In the genomic region with DNA sequence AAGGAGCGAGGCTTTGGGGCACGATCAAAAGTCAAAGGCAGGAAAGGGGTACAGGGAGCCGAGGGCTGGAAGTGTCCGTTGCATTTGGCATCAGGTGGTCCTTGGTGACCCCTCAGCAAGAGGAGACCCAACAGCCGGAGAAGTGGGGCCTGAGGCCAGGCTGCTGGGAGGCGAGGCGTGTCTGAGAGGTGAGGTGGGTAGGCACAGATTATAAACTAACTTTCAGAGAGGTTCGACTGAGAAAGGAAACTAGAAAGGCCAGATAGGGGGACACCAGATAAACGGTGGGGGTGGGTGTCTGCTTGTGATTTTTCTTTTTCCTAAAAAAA, we compare ENCODE assay signal across 13 cellular contexts. TPM values are rescaled to one million over a fixed set of nuclear protein-coding genes. Genes with fewer than 3 reads are reported as not detected.
DNase-seq lines count a peak whose midpoint lies in the region; ATAC-seq and TF ChIP-seq lines count a peak whose summit lies in the region.
"Had no signal": no experiment of that assay in that cellular context is flagged by ENCODE, and none has a peak within 500 bp of the region (broad histone marks: within the 10 kb centered on the region; RNA-seq: fewer than 3 reads in every experiment).

No MANE protein-coding gene starts in this region.

- DNase-seq in MCF 10A (ENCODE audit: unreplicated experiment) (no peak), mammary epithelial cell (no peak), colonic mucosa (no peak), natural killer cell (no peak), tibial artery (no peak), GM19240 (ENCODE audit: insufficient read length, low spot score) (no peak), NCI-H748 (lab: John Stamatoyannopoulos, UW; ENCODE audit: unreplicated experiment) (no peak)
- DNase-seq in activated T-helper 1 cell treated with anti-CD3 and anti-CD28 coated beads, Interleukin-12 subunit alpha, Interleukin-12 subunit beta, Interleukin-2, Interleukin-4 antibody, amounts not matched to agents 30 ng/mL and 10 ng/mL and 1 ng/mL, durations not matched to agents 14 hours and 24 hours and 36 hours (ENCODE audit: low spot score): no peak
- DNase-seq: foreskin fibroblast, GOT3, NCI-H1105 treated with DMSO at 0.1 percent for 48 hours, NCI-H345 had no signal

- no TSS peak for BruUV-seq in MCF 10A (replicated peaks; lab: Mats Ljungman, UMichigan)
- BruUV-seq in mammary epithelial cell (replicated peaks; lab: Mats Ljungman, UMichigan): no TSS peak

- ATAC-seq in natural killer cell: no peak
- ATAC-seq: activated CD4-positive, CD25-positive, alpha-beta regulatory T cell treated with anti-CD3 and anti-CD28 coated beads, Interleukin-2, amount 50 U/mL, for 24 hours had no signal

- H3K27ac Mint-ChIP-seq in MCF 10A (ENCODE audit: low read depth, unreplicated experiment) (peak overlapping the region; percentile 94), natural killer cell (peak overlapping the region; percentile 93 to 96)
- no peak overlapping the region for H3K27ac Mint-ChIP-seq in activated T-helper 1 cell treated with anti-CD3 and anti-CD28 coated beads, Interleukin-12 subunit alpha, Interleukin-12 subunit beta, Interleukin-2, Interleukin-4 antibody, amounts not matched to agents 30 ng/mL and 10 ng/mL and 1 ng/mL, durations not matched to agents 14 hours and 24 hours and 36 hours

- H3K4me3 Mint-ChIP-seq in MCF 10A (ENCODE audit: unreplicated experiment): peak overlapping the region; percentile 54
- peak overlapping the region; percentile 84 for H3K4me3 Mint-ChIP-seq in natural killer cell
- H3K4me3 Mint-ChIP-seq in activated T-helper 1 cell treated with anti-CD3 and anti-CD28 coated beads, Interleukin-12 subunit alpha, Interleukin-12 subunit beta, Interleukin-2, Interleukin-4 antibody, amounts not matched to agents 30 ng/mL and 10 ng/mL and 1 ng/mL, durations not matched to agents 14 hours and 24 hours and 36 hours: no peak overlapping the region

- H3K36me3 Mint-ChIP-seq in MCF 10A (ENCODE audit: insufficient read depth, unreplicated experiment) (peaks cover 7% of the 10 kb centered on the region), natural killer cell (no peaks in the 10 kb centered on the region)
- H3K36me3 Mint-ChIP-seq in activated T-helper 1 cell treated with anti-CD3 and anti-CD28 coated beads, Interleukin-12 subunit alpha, Interleukin-12 subunit beta, Interleukin-2, Interleukin-4 antibody, amounts not matched to agents 30 ng/mL and 10 ng/mL and 1 ng/mL, durations not matched to agents 14 hours and 24 hours and 36 hours (ENCODE audit: low read depth): peaks cover 3% of the 10 kb centered on the region

- peaks cover 24% of the 10 kb centered on the region for H3K4me1 ChIP-seq in mammary epithelial cell (ENCODE audit: insufficient read depth, low read length)
- H3K4me1 ChIP-seq in colonic mucosa: no peaks in the 10 kb centered on the region
- peaks cover 0 to 24% (median 5%) of the 10 kb centered on the region in 4 donors for H3K4me1 ChIP-seq in tibial artery

- CTCF ChIA-PET in MCF 10A (lab: Yijun Ruan, JAX) (no interaction called here), mammary epithelial cell (lab: Charles Lee; ENCODE audit: low non-redundant PET) (no interaction called here)

- H4K20me1 ChIP-seq in mammary epithelial cell (ENCODE audit: insufficient read depth, low read length): no peaks in the 10 kb centered on the region

- dilution Hi-C loops in mammary epithelial cell (cut with HindIII; ENCODE audit: low sequenced_read_pairs): no loop called here

- H3K4me3 ChIP-seq in mammary epithelial cell (replicated peaks in 1 of 3; ENCODE audit: insufficient read depth in 1 of 3, low read depth in 2 of 3, low read length in 3 of 3) (no peak overlapping the region), colonic mucosa (no peak overlapping the region), tibial artery (peak overlapping the region; percentile 24 to 35)

- H3K27me3 ChIP-seq in mammary epithelial cell (ENCODE audit: insufficient read depth, low read length) (no peaks in the 10 kb centered on the region), colonic mucosa (no peaks in the 10 kb centered on the region), tibial artery (no peaks in the 10 kb centered on the region)

- H3K4me1 Mint-ChIP-seq in MCF 10A (ENCODE audit: insufficient read depth, unreplicated experiment) (peaks cover 61% of the 10 kb centered on the region), natural killer cell (peaks cover 80 to 86% of the 10 kb centered on the region in 2 donors)
- peaks cover 30% of the 10 kb centered on the region for H3K4me1 Mint-ChIP-seq in activated T-helper 1 cell treated with anti-CD3 and anti-CD28 coated beads, Interleukin-12 subunit alpha, Interleukin-12 subunit beta, Interleukin-2, Interleukin-4 antibody, amounts not matched to agents 30 ng/mL and 10 ng/mL and 1 ng/mL, durations not matched to agents 14 hours and 24 hours and 36 hours (ENCODE audit: low read depth)

- no peak overlapping the region for H3K4me2 ChIP-seq in mammary epithelial cell (ENCODE audit: insufficient read depth, low read depth, low read length)

- POLR2A ChIA-PET in MCF 10A (lab: Yijun Ruan, JAX): interaction anchor here (0.9 kb wide), 1 partner anchor 119 kb away, joined by 3 read pairs; no protein-coding TSS in a partner anchor

- intact Hi-C loops in MCF 10A (cut with micrococcal nuclease): no loop called here
- intact Hi-C loops in mammary epithelial cell (cut with micrococcal nuclease): no loop called here
- intact Hi-C loops in colonic mucosa (cut with DNase I): no loop called here
- intact Hi-C loops in natural killer cell (cut with micrococcal nuclease): no loop called here
- intact Hi-C loops in tibial artery (cut with DNase I; ENCODE audit: low total_unique reads): no loop called here
- intact Hi-C loops in activated T-helper 1 cell treated with anti-CD3 and anti-CD28 coated beads, Interleukin-12 subunit alpha, Interleukin-12 subunit beta, Interleukin-2, Interleukin-4 antibody, amounts not matched to agents 30 ng/mL and 10 ng/mL and 1 ng/mL, durations not matched to agents 14 hours and 24 hours and 36 hours (cut with micrococcal nuclease): no loop called here

- H2AFZ ChIP-seq in mammary epithelial cell (ENCODE audit: low read depth, low read length): no peak overlapping the region

- H3K27me3 Mint-ChIP-seq in MCF 10A (ENCODE audit: insufficient read depth, unreplicated experiment) (no peaks in the 10 kb centered on the region), natural killer cell (ENCODE audit: low read depth in 2 of 2) (no peaks in the 10 kb centered on the region)
- peaks cover 8% of the 10 kb centered on the region for H3K27me3 Mint-ChIP-seq in activated T-helper 1 cell treated with anti-CD3 and anti-CD28 coated beads, Interleukin-12 subunit alpha, Interleukin-12 subunit beta, Interleukin-2, Interleukin-4 antibody, amounts not matched to agents 30 ng/mL and 10 ng/mL and 1 ng/mL, durations not matched to agents 14 hours and 24 hours and 36 hours (ENCODE audit: insufficient read depth)

- H3K9me3 ChIP-seq in mammary epithelial cell (replicated peaks; ENCODE audit: insufficient read depth, low read length): no peaks in the 10 kb centered on the region
- H3K9me3 ChIP-seq in colonic mucosa: no peaks in the 10 kb centered on the region
- no peaks in the 10 kb centered on the region for H3K9me3 ChIP-seq in tibial artery

- no peak overlapping the region for H3K27ac ChIP-seq in mammary epithelial cell (ENCODE audit: insufficient read depth, low read depth, low read length)
- H3K27ac ChIP-seq in colonic mucosa: peak overlapping the region; percentile 7
- H3K27ac ChIP-seq in tibial artery: peak overlapping the region in 1 of 2 donors; percentile 36

- H3K79me2 ChIP-seq in mammary epithelial cell (ENCODE audit: insufficient read depth, low read length): no peaks in the 10 kb centered on the region

- 98% methylated on average over 8 of the region's 9 CpGs for WGBS in mammary epithelial cell (ENCODE audit: low coverage, missing lambda C conversion rate)

- H3K36me3 ChIP-seq in mammary epithelial cell (ENCODE audit: insufficient read depth, low read length) (no peaks in the 10 kb centered on the region), colonic mucosa (no peaks in the 10 kb centered on the region), tibial artery (no peaks in the 10 kb centered on the region)

- H3K9me3 Mint-ChIP-seq in MCF 10A (ENCODE audit: unreplicated experiment) (no peaks in the 10 kb centered on the region), natural killer cell (no peaks in the 10 kb centered on the region)
- no peaks in the 10 kb centered on the region for H3K9me3 Mint-ChIP-seq in activated T-helper 1 cell treated with anti-CD3 and anti-CD28 coated beads, Interleukin-12 subunit alpha, Interleukin-12 subunit beta, Interleukin-2, Interleukin-4 antibody, amounts not matched to agents 30 ng/mL and 10 ng/mL and 1 ng/mL, durations not matched to agents 14 hours and 24 hours and 36 hours

- in situ Hi-C loops in mammary epithelial cell (cut with MboI; ENCODE audit: low sequenced_read_pairs in 2 of 2): no loop called here

- H3K9ac ChIP-seq in mammary epithelial cell (ENCODE audit: insufficient read depth, low read length) (no peak overlapping the region), colonic mucosa (ENCODE audit: low read depth in 2 of 2, low read length in 2 of 2) (no peak overlapping the region)

- no peak for TF ChIP-seq CTCF in MCF 10A (IDR thresholded peaks at IDR 0.05; ENCODE audit: unreplicated experiment)
- TF ChIP-seq CTCF in mammary epithelial cell (conservative IDR thresholded peaks at IDR 0.05 in 1 of 2, IDR thresholded peaks at IDR 0.05 in 1 of 2; ENCODE audit: extremely low read depth in 1 of 2, insufficient read depth in 1 of 2, low read depth in 1 of 2, low read length in 2 of 2): no peak
- TF ChIP-seq CTCF in colonic mucosa (IDR thresholded peaks at IDR 0.05): no peak
- TF ChIP-seq CTCF in natural killer cell (IDR thresholded peaks at IDR 0.05): no peak
- no peak for TF ChIP-seq CTCF in tibial artery (IDR thresholded peaks at IDR 0.05)

RNA-seq across cellular contexts. Expression of gene PECAM1, which starts 3.6 kb away (rescaled TPM):
- 0.12 and 0.23 TPM in 2 replicates for total RNA-seq in MCF 10A (2022)
- total RNA-seq in mammary epithelial cell: under 1 TPM in 1 of 2 donors, not detected in 1; 0.42 TPM
- polyA plus RNA-seq in mammary epithelial cell: 0.01 TPM
- polyA minus RNA-seq in mammary epithelial cell: not detected
- total RNA-seq in colonic mucosa: 10 to 100 TPM; 17.5 to 48.8 TPM
- 10 to 100 TPM; 57.1 to 79.8 (median 72.6) TPM for total RNA-seq in natural killer cell
- 6.9 and 7.4 TPM in 2 replicates for total RNA-seq in activated T-helper 1 cell treated with anti-CD3 and anti-CD28 coated beads, Interleukin-12 subunit alpha, Interleukin-12 subunit beta, Interleukin-2, Interleukin-4 antibody, amounts not matched to agents 30 ng/mL and 10 ng/mL and 1 ng/mL, durations not matched to agents 14 hours and 24 hours and 36 hours

Comparison
In these comparisons a context has a peak if more than half of its experiments do, and no peak if none do; other contexts are left out.
1. H3K4me3 ChIP-seq: peak in tibial artery (2 of 2); none in mammary epithelial cell (0 of 3) and colonic mucosa (single experiment).